ENCODE assay signal across 1 cellular context in genomic region chr12:121820056-121820455, GRCh38.
TF ChIP-seq lines count a peak whose summit lies in the region.

No MANE protein-coding gene starts in this region.

TF ChIP-seq in HEK293, 187 proteins besides CTCF, POLR2A, EP300 and RAD21:
- TF ChIP-seq REST (tag by site-specific recombination; IDR thresholded peaks at IDR 0.05) = peak; percentile 74; the same call in 1 of the 2 replicates
- TF ChIP-seq ZNF521 (tag by site-specific recombination; IDR thresholded peaks at IDR 0.05) = no peak
- TF ChIP-seq ZNF394 (tag by site-specific recombination; IDR thresholded peaks at IDR 0.05; ENCODE audit: borderline replicate concordance) = no peak
- TF ChIP-seq ZNF513 (tag by site-specific recombination; IDR thresholded peaks at IDR 0.05) = no peak
- no peak for TF ChIP-seq SP3 (tag by site-specific recombination; IDR thresholded peaks at IDR 0.05)
- no peak for TF ChIP-seq ZNF350 (tag by site-specific recombination; IDR thresholded peaks at IDR 0.05)
- TF ChIP-seq OSR2 (tag by site-specific recombination; IDR thresholded peaks at IDR 0.05) = no peak
- no peak for TF ChIP-seq ZNF544 (tag by site-specific recombination; IDR thresholded peaks at IDR 0.05)
